ENCODE assay signal across 1 cellular context in genomic region chr9:5459289-5459829, GRCh38.
TF ChIP-seq lines count a peak whose summit lies in the region.

No MANE protein-coding gene starts in this region.

TF ChIP-seq in H1, 55 proteins besides CTCF, POLR2A, EP300 and RAD21:
- TF ChIP-seq TAF7 (optimal IDR thresholded peaks at IDR 0.05; ENCODE audit: borderline replicate concordance, low read depth, low read length) (peak; percentile 22), EZH2 (IDR thresholded peaks at IDR 0.05; ENCODE audit: low read depth, low read length, severe bottlenecking) (no peak)
